In genomic region chr13:113428469-113428865, GRCh38 we compare ENCODE assay signal across 21 cellular contexts. TPM values are rescaled to one million over a fixed set of nuclear protein-coding genes. Genes with fewer than 3 reads are reported as not detected.
DNase-seq lines count a peak whose midpoint lies in the region; ATAC-seq, FAIRE-seq and TF ChIP-seq lines count a peak whose summit lies in the region.
"Had no signal": no experiment of that assay in that cellular context is flagged by ENCODE, and none has a peak within 500 bp of the region (broad histone marks: within the 10 kb centered on the region; RNA-seq: fewer than 3 reads in every experiment).

No MANE protein-coding gene starts in this region.

- CTCF ChIA-PET in WTC11 (lab: Charles Lee): interaction anchor here (0.8 to 2.6 kb wide), 2 partner anchors 23 to 134 kb away, joined by 4 to 11 read pairs; no protein-coding TSS in a partner anchor
- CTCF ChIA-PET in activated naive CD4-positive, alpha-beta T cell treated with anti-CD3 and anti-CD28 coated beads for 36 hours (lab: Charles Lee): no interaction called here

- H4K8ac ChIP-seq in mesenchymal stem cell (ENCODE audit: low read length): no peak overlapping the region

- H3K27me3 Mint-ChIP-seq in natural killer cell treated with Interleukin-12 subunit alpha and Interleukin-12 subunit beta and Interleukin-15 and Interleukin-18, amount 100 ng/mL, for 72 hours: no peaks in the 10 kb centered on the region
- H3K27me3 Mint-ChIP-seq in natural killer cell (ENCODE audit: low read depth in 2 of 2): no peaks in the 10 kb centered on the region
- H3K27me3 Mint-ChIP-seq in WTC11 (ENCODE audit: low read depth): no peaks in the 10 kb centered on the region
- H3K27me3 Mint-ChIP-seq in activated naive CD4-positive, alpha-beta T cell treated with anti-CD3 and anti-CD28 coated beads for 36 hours (ENCODE audit: low read depth): no peaks in the 10 kb centered on the region
- H3K27me3 Mint-ChIP-seq: CD4-positive, alpha-beta T cell had no signal

- no peak overlapping the region for H3K27ac Mint-ChIP-seq in natural killer cell treated with Interleukin-12 subunit alpha and Interleukin-12 subunit beta and Interleukin-15 and Interleukin-18, amount 100 ng/mL, for 72 hours
- H3K27ac Mint-ChIP-seq in natural killer cell (no peak overlapping the region), WTC11 (peak overlapping the region; percentile 68; the same call in 1 of the 2 replicates)
- H3K27ac Mint-ChIP-seq in activated naive CD4-positive, alpha-beta T cell treated with anti-CD3 and anti-CD28 coated beads for 36 hours: no peak overlapping the region
- H3K27ac Mint-ChIP-seq: CD4-positive, alpha-beta T cell had no signal

- H2AFZ ChIP-seq in mesenchymal stem cell (ENCODE audit: low read depth, low read length): no peak overlapping the region

- H3K4me3 Mint-ChIP-seq in natural killer cell treated with Interleukin-12 subunit alpha and Interleukin-12 subunit beta and Interleukin-15 and Interleukin-18, amount 100 ng/mL, for 72 hours: no peak overlapping the region
- H3K4me3 Mint-ChIP-seq in natural killer cell: no peak overlapping the region
- H3K4me3 Mint-ChIP-seq in WTC11: no peak overlapping the region
- no peak overlapping the region for H3K4me3 Mint-ChIP-seq in activated naive CD4-positive, alpha-beta T cell treated with anti-CD3 and anti-CD28 coated beads for 36 hours
- H3K4me3 Mint-ChIP-seq: CD4-positive, alpha-beta T cell had no signal

- WGBS in mesenchymal stem cell: 92% methylated on average over 17 of the region's 17 CpGs
- 88 to 92% methylated on average over 17 of the region's 17 CpGs for WGBS in pancreas, 2 donors

- peaks cover 0 to 19% of the 10 kb centered on the region in 2 experiments for H3K36me3 ChIP-seq in mesenchymal stem cell (ENCODE audit: control insufficient read depth in 1 of 2, insufficient read depth in 2 of 2, low read depth in 1 of 2, low read length in 2 of 2)
- no peaks in the 10 kb centered on the region for H3K36me3 ChIP-seq in pancreas

- H2AK5ac ChIP-seq in mesenchymal stem cell (ENCODE audit: low read length, severe bottlenecking): no peak overlapping the region

- no peaks in the 10 kb centered on the region for H3K9me3 ChIP-seq in mesenchymal stem cell (ENCODE audit: control insufficient read depth, low read length)
- H3K9me3 ChIP-seq in pancreas: no peaks in the 10 kb centered on the region

- H3K9ac ChIP-seq in mesenchymal stem cell (ENCODE audit: low read length): peak overlapping the region; percentile 45

- TF ChIP-seq CTCF in natural killer cell (IDR thresholded peaks at IDR 0.05): no peak
- TF ChIP-seq CTCF in WTC11 (IDR thresholded peaks at IDR 0.05): no peak
- TF ChIP-seq CTCF in pancreas (IDR thresholded peaks at IDR 0.05): no peak

- H3K9me3 Mint-ChIP-seq in natural killer cell treated with Interleukin-12 subunit alpha and Interleukin-12 subunit beta and Interleukin-15 and Interleukin-18, amount 100 ng/mL, for 72 hours: no peaks in the 10 kb centered on the region
- no peaks in the 10 kb centered on the region for H3K9me3 Mint-ChIP-seq in natural killer cell
- H3K9me3 Mint-ChIP-seq in WTC11: no peaks in the 10 kb centered on the region
- H3K9me3 Mint-ChIP-seq in activated naive CD4-positive, alpha-beta T cell treated with anti-CD3 and anti-CD28 coated beads for 36 hours: no peaks in the 10 kb centered on the region
- H3K9me3 Mint-ChIP-seq: CD4-positive, alpha-beta T cell had no signal

- no peaks in the 10 kb centered on the region for H3K79me1 ChIP-seq in mesenchymal stem cell (replicated peaks; ENCODE audit: low read length, poor library complexity, severe bottlenecking)

- peak; percentile 40 for DNase-seq in natural killer cell treated with Interleukin-12 subunit alpha and Interleukin-12 subunit beta and Interleukin-15 and Interleukin-18, amount 100 ng/mL, for 72 hours (ENCODE audit: low spot score)
- DNase-seq in natural killer cell (no peak), WTC11 (ENCODE audit: low spot score) (no peak), mesenchymal stem cell (no peak), pancreas (no peak), substantia nigra (lab: John Stamatoyannopoulos, UW) (no peak), MV-4-11 (lab: John Stamatoyannopoulos, UW) (no peak)
- no peak for DNase-seq in activated naive CD4-positive, alpha-beta T cell treated with anti-CD3 and anti-CD28 coated beads for 36 hours
- DNase-seq: CD4-positive, alpha-beta T cell; GF-D8; Kasumi-1; NCI-H1417; NCI-H1930; NCI-H2171; NCI-H446 treated with DMSO at 0.1 percent for 48 hours; NCI-H748 treated with DMSO at 0.1 percent for 48 hours; SHP77 treated with DMSO at 0.1 percent for 48 hours had no signal

- H3K27ac ChIP-seq in mesenchymal stem cell (ENCODE audit: low read length, poor library complexity, severe bottlenecking): no peak overlapping the region
- no peak overlapping the region for H3K27ac ChIP-seq in pancreas
- no peak overlapping the region for H3K27ac ChIP-seq in substantia nigra (ENCODE audit: low read depth, low read length, poor library complexity, severe bottlenecking)

- no peak overlapping the region for H3K14ac ChIP-seq in mesenchymal stem cell (ENCODE audit: low read length in 2 of 2)

- H3K4me1 ChIP-seq in mesenchymal stem cell (ENCODE audit: control insufficient read depth, insufficient read depth, low read depth, low read length) (peaks cover 4% of the 10 kb centered on the region), pancreas (no peaks in the 10 kb centered on the region)

- no peak overlapping the region for H3K23ac ChIP-seq in mesenchymal stem cell (ENCODE audit: low read length in 2 of 2)

- ATAC-seq in natural killer cell treated with Interleukin-12 subunit alpha and Interleukin-12 subunit beta and Interleukin-15 and Interleukin-18, amount 100 ng/mL, for 72 hours: no peak
- no peak for ATAC-seq in natural killer cell
- ATAC-seq in WTC11: no peak
- no peak for ATAC-seq in pancreas
- ATAC-seq: Panc1 had no signal

- H2BK12ac ChIP-seq in mesenchymal stem cell (ENCODE audit: low read length in 2 of 2): no peak overlapping the region

- H3K4me2 ChIP-seq in mesenchymal stem cell (ENCODE audit: low read length, poor library complexity, severe bottlenecking): no peak overlapping the region

- no peak overlapping the region for H3K4ac ChIP-seq in mesenchymal stem cell (ENCODE audit: low read depth in 1 of 2, low read length in 2 of 2)

- no peak overlapping the region for H2BK15ac ChIP-seq in mesenchymal stem cell (ENCODE audit: low read depth, poor library complexity, severe bottlenecking)

- no peaks in the 10 kb centered on the region for H3K36me3 Mint-ChIP-seq in natural killer cell treated with Interleukin-12 subunit alpha and Interleukin-12 subunit beta and Interleukin-15 and Interleukin-18, amount 100 ng/mL, for 72 hours
- H3K36me3 Mint-ChIP-seq in natural killer cell (no peaks in the 10 kb centered on the region), WTC11 (no peaks in the 10 kb centered on the region)
- H3K36me3 Mint-ChIP-seq in activated naive CD4-positive, alpha-beta T cell treated with anti-CD3 and anti-CD28 coated beads for 36 hours (ENCODE audit: low read depth): no peaks in the 10 kb centered on the region

- no peak overlapping the region for H2BK120ac ChIP-seq in mesenchymal stem cell (ENCODE audit: low read depth, low read length)

- no peaks in the 10 kb centered on the region for H3K4me1 Mint-ChIP-seq in natural killer cell treated with Interleukin-12 subunit alpha and Interleukin-12 subunit beta and Interleukin-15 and Interleukin-18, amount 100 ng/mL, for 72 hours (ENCODE audit: low read depth in 2 of 2)
- H3K4me1 Mint-ChIP-seq in natural killer cell (no peaks in the 10 kb centered on the region), WTC11 (no peaks in the 10 kb centered on the region)
- H3K4me1 Mint-ChIP-seq in activated naive CD4-positive, alpha-beta T cell treated with anti-CD3 and anti-CD28 coated beads for 36 hours (ENCODE audit: low read depth): no peaks in the 10 kb centered on the region

- no peak overlapping the region for H3K4me3 ChIP-seq in mesenchymal stem cell (ENCODE audit: insufficient read depth in 1 of 2, low read depth in 1 of 2, low read length in 2 of 2)
- H3K4me3 ChIP-seq in pancreas: no peak overlapping the region

- no peak overlapping the region for H4K91ac ChIP-seq in mesenchymal stem cell (ENCODE audit: low read length)

- intact Hi-C loops in natural killer cell (cut with micrococcal nuclease): no loop called here
- intact Hi-C loops in pancreas (cut with DNase I): no loop called here
- intact Hi-C loops in activated naive CD4-positive, alpha-beta T cell treated with anti-CD3 and anti-CD28 coated beads for 36 hours (cut with micrococcal nuclease): no loop called here

- no peak overlapping the region for H3K18ac ChIP-seq in mesenchymal stem cell (ENCODE audit: low read depth in 1 of 2, low read length in 2 of 2)

- H3K27me3 ChIP-seq in mesenchymal stem cell (ENCODE audit: control insufficient read depth in 1 of 2, insufficient read depth in 1 of 2, low read length in 2 of 2): no peaks in the 10 kb centered on the region
- H3K27me3 ChIP-seq in pancreas: no peaks in the 10 kb centered on the region

- POLR2A ChIA-PET in WTC11 (lab: Charles Lee): no interaction called here

- FAIRE-seq in pancreas (lab: Jason Lieb, UNC): no peak
- FAIRE-seq: A204.1, D721Med, H54 had no signal

- H2BK5ac ChIP-seq in mesenchymal stem cell (ENCODE audit: low read depth, low read length, poor library complexity, severe bottlenecking): no peak overlapping the region

TF ChIP-seq in WTC11, 78 proteins besides CTCF, POLR2A, EP300 and RAD21 (continues in another document):
- TF ChIP-seq RORB (CRISPR knock-in tag; IDR thresholded peaks at IDR 0.05) (no peak), OVOL2 (CRISPR knock-in tag; IDR thresholded peaks at IDR 0.05; ENCODE audit: borderline replicate concordance) (no peak), ZSCAN18 (CRISPR knock-in tag; IDR thresholded peaks at IDR 0.05) (no peak), CBFB (CRISPR knock-in tag; IDR thresholded peaks at IDR 0.05; ENCODE audit: low read depth) (no peak)

RNA-seq across cellular contexts. Expression of gene ADPRHL1, which starts 24.8 kb away (rescaled TPM):
- total RNA-seq in natural killer cell treated with Interleukin-12 subunit alpha and Interleukin-12 subunit beta and Interleukin-15 and Interleukin-18, amount 100 ng/mL, for 72 hours: 1 to 10 TPM; 1.8 to 1.9 TPM
- total RNA-seq in natural killer cell: under 1 TPM; 0.56 to 0.93 (median 0.72) TPM
- 1.0 to 1.5 TPM (median 1.4 TPM) in 3 replicates for total RNA-seq in WTC11 (2021)
- polyA plus RNA-seq in mesenchymal stem cell (2013, experiment 1 of 2): 0.48 TPM
- 0.49 TPM for polyA plus RNA-seq in mesenchymal stem cell (2013, experiment 2 of 2)
- total RNA-seq in pancreas: 1 to 10 TPM; 2.2 to 6.0 (median 3.7) TPM
- polyA plus RNA-seq in pancreas: 1 to 10 TPM; 1.2 to 2.3 TPM
- total RNA-seq in activated naive CD4-positive, alpha-beta T cell treated with anti-CD3 and anti-CD28 coated beads for 36 hours: under 1 TPM; 0.10 to 0.57 TPM
